In the genomic region with DNA sequence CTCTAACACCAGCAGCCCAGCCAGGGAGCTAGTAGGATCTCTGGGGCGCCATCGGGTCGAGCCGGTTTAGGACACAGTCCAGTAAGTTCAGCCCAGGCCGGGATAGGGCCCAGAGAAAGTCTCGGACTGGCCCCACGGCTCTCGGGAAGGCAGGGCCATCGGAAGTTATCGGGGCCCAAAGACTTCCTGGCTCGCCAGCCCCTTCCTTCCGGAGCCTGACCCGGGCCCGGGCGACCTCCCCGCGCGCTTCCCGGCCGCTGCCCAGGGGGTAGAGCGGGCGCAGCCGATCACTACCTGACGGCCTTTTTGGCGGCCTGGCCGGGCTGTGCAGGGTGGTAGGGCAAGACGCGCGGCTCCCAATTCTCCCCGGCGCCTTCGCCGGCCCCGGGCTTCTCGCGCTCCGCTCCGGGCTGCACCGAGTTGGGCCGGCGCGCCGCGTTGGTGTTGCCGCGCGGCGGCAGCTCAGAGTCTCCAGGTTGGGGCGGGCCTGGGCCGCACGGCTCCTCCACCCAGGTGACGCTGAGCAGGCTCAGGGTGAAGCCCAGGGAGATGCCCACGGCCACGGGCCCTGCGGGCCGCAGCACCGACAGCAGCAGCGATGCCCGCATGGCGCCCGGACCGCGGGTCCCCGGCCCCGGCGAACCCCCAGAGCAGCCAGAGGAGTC, we compare ENCODE assay signal across 1 cellular context.
TF ChIP-seq lines count a peak whose summit lies in the region.

No MANE protein-coding gene starts in this region.

TF ChIP-seq in HepG2, 621 proteins besides CTCF, POLR2A, EP300 and RAD21 (continued from another document):
- TF ChIP-seq, protein P1, sequence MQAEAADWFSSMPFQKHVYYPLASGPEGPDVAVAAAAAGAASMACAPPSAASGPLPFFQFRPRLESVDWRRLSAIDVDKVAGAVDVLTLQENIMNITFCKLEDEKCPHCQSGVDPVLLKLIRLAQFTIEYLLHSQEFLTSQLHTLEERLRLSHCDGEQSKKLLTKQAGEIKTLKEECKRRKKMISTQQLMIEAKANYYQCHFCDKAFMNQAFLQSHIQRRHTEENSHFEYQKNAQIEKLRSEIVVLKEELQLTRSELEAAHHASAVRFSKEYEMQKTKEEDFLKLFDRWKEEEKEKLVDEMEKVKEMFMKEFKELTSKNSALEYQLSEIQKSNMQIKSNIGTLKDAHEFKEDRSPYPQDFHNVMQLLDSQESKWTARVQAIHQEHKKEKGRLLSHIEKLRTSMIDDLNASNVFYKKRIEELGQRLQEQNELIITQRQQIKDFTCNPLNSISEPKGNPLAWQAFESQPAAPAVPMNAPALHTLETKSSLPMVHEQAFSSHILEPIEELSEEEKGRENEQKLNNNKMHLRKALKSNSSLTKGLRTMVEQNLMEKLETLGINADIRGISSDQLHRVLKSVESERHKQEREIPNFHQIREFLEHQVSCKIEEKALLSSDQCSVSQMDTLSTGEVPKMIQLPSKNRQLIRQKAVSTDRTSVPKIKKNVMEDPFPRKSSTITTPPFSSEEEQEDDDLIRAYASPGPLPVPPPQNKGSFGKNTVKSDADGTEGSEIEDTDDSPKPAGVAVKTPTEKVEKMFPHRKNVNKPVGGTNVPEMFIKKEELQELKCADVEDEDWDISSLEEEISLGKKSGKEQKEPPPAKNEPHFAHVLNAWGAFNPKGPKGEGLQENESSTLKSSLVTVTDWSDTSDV (CRISPR knock-in tag; IDR thresholded peaks at IDR 0.05): peak; percentile 1; the same call in 1 of the 2 replicates
- TF ChIP-seq ZFP36L2 (CRISPR knock-in tag; IDR thresholded peaks at IDR 0.05) (no peak), IRF2 (CRISPR knock-in tag; IDR thresholded peaks at IDR 0.05) (no peak), ZNF704 (CRISPR knock-in tag; IDR thresholded peaks at IDR 0.05; ENCODE audit: borderline replicate concordance) (no peak), DNMT1 (CRISPR knock-in tag; IDR thresholded peaks at IDR 0.05) (peak; percentile 47; the same call in 1 of the 2 replicates), ZNF205 (CRISPR knock-in tag; IDR thresholded peaks at IDR 0.05) (no peak)
- TF ChIP-seq, protein P2, sequence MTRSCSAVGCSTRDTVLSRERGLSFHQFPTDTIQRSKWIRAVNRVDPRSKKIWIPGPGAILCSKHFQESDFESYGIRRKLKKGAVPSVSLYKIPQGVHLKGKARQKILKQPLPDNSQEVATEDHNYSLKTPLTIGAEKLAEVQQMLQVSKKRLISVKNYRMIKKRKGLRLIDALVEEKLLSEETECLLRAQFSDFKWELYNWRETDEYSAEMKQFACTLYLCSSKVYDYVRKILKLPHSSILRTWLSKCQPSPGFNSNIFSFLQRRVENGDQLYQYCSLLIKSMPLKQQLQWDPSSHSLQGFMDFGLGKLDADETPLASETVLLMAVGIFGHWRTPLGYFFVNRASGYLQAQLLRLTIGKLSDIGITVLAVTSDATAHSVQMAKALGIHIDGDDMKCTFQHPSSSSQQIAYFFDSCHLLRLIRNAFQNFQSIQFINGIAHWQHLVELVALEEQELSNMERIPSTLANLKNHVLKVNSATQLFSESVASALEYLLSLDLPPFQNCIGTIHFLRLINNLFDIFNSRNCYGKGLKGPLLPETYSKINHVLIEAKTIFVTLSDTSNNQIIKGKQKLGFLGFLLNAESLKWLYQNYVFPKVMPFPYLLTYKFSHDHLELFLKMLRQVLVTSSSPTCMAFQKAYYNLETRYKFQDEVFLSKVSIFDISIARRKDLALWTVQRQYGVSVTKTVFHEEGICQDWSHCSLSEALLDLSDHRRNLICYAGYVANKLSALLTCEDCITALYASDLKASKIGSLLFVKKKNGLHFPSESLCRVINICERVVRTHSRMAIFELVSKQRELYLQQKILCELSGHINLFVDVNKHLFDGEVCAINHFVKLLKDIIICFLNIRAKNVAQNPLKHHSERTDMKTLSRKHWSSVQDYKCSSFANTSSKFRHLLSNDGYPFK (CRISPR knock-in tag; IDR thresholded peaks at IDR 0.05; ENCODE audit: borderline replicate concordance): no peak
- TF ChIP-seq, protein P3, sequence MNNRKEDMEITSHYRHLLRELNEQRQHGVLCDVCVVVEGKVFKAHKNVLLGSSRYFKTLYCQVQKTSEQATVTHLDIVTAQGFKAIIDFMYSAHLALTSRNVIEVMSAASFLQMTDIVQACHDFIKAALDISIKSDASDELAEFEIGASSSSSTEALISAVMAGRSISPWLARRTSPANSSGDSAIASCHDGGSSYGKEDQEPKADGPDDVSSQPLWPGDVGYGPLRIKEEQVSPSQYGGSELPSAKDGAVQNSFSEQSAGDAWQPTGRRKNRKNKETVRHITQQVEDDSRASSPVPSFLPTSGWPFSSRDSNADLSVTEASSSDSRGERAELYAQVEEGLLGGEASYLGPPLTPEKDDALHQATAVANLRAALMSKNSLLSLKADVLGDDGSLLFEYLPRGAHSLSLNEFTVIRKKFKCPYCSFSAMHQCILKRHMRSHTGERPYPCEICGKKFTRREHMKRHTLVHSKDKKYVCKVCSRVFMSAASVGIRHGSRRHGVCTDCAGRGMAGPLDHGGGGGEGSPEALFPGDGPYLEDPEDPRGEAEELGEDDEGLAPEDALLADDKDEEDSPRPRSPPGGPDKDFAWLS (CRISPR knock-in tag; IDR thresholded peaks at IDR 0.05; ENCODE audit: borderline replicate concordance): 0 out of 2 replicates have a peak, but pooled peaks have one; percentile 58
- TF ChIP-seq, protein P4, sequence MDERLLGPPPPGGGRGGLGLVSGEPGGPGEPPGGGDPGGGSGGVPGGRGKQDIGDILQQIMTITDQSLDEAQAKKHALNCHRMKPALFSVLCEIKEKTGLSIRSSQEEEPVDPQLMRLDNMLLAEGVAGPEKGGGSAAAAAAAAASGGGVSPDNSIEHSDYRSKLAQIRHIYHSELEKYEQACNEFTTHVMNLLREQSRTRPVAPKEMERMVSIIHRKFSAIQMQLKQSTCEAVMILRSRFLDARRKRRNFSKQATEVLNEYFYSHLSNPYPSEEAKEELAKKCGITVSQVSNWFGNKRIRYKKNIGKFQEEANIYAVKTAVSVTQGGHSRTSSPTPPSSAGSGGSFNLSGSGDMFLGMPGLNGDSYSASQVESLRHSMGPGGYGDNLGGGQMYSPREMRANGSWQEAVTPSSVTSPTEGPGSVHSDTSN (CRISPR knock-in tag; IDR thresholded peaks at IDR 0.05): no peak
